ENCODE assay signal across 1 cellular context in genomic region chr19:44684892-44685847, GRCh38.
A peak's percentile ranks its signal among the peaks of the same experiment; 100 is the strongest.
TF ChIP-seq lines count a peak whose summit lies in the region.

No MANE protein-coding gene starts in this region.

TF ChIP-seq in K562, 482 proteins besides CTCF, POLR2A, EP300 and RAD21 (continued from another document):
- TF ChIP-seq SMARCA4 (IDR thresholded peaks at IDR 0.05), result peak; percentile 56
- no peak for TF ChIP-seq SRSF7 (optimal IDR thresholded peaks at IDR 0.05; ENCODE audit: low read depth, low read length)
- TF ChIP-seq KLF6 (CRISPR knock-in tag; IDR thresholded peaks at IDR 0.05; ENCODE audit: borderline replicate concordance), result no peak
- TF ChIP-seq BHLHE40 (IDR thresholded peaks at IDR 0.05; ENCODE audit: low read length), result no peak
- no peak for TF ChIP-seq FOXO4 (CRISPR knock-in tag; IDR thresholded peaks at IDR 0.05)
- TF ChIP-seq HIVEP1 (CRISPR knock-in tag; IDR thresholded peaks at IDR 0.05), result no peak
- no peak for TF ChIP-seq MXI1 (IDR thresholded peaks at IDR 0.05; ENCODE audit: low read depth, low read length)
- peak; percentile 27; the same call in 1 of the 2 replicates for TF ChIP-seq GABPA (tag; conservative IDR thresholded peaks at IDR 0.05; ENCODE audit: low read depth)
- no peak for TF ChIP-seq TCFL5 (CRISPR knock-in tag; conservative IDR thresholded peaks at IDR 0.05)
- no peak for TF ChIP-seq HOXB6 (CRISPR knock-in tag; IDR thresholded peaks at IDR 0.05; ENCODE audit: borderline replicate concordance)
- TF ChIP-seq, protein P1, sequence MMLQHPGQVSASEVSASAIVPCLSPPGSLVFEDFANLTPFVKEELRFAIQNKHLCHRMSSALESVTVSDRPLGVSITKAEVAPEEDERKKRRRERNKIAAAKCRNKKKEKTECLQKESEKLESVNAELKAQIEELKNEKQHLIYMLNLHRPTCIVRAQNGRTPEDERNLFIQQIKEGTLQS (IDR thresholded peaks at IDR 0.05), result peak; percentile 79
- TF ChIP-seq, protein P1 (CRISPR knock-in tag; conservative IDR thresholded peaks at IDR 0.05), result no peak
- TF ChIP-seq HMBOX1 (IDR thresholded peaks at IDR 0.05), result no peak
- no peak for TF ChIP-seq MEF2D (tag; conservative IDR thresholded peaks at IDR 0.05; ENCODE audit: low read depth)
- TF ChIP-seq ETV5 (CRISPR knock-in tag; IDR thresholded peaks at IDR 0.05; ENCODE audit: low read depth), result peak; percentile 36; the same call in 1 of the 2 replicates
- TF ChIP-seq L3MBTL2 (IDR thresholded peaks at IDR 0.05), result peak; percentile 39; the same call in 1 of the 2 replicates
- no peak for TF ChIP-seq ZNF785 (CRISPR knock-in tag; IDR thresholded peaks at IDR 0.05)
- TF ChIP-seq MAX (CRISPR knock-in tag; IDR thresholded peaks at IDR 0.05), result peak; percentile 35; the same call in 1 of the 2 replicates
- no peak for TF ChIP-seq ZEB2 (IDR thresholded peaks at IDR 0.05)
- no peak for TF ChIP-seq ZNF668 (CRISPR knock-in tag; IDR thresholded peaks at IDR 0.05)
- peak; percentile 19 for TF ChIP-seq FOS (IDR thresholded peaks at IDR 0.05; ENCODE audit: extremely low read depth, insufficient read length)
- no peak for TF ChIP-seq SAFB (IDR thresholded peaks at IDR 0.05; ENCODE audit: borderline replicate concordance, low read depth, low read length)
- TF ChIP-seq, protein P2, sequence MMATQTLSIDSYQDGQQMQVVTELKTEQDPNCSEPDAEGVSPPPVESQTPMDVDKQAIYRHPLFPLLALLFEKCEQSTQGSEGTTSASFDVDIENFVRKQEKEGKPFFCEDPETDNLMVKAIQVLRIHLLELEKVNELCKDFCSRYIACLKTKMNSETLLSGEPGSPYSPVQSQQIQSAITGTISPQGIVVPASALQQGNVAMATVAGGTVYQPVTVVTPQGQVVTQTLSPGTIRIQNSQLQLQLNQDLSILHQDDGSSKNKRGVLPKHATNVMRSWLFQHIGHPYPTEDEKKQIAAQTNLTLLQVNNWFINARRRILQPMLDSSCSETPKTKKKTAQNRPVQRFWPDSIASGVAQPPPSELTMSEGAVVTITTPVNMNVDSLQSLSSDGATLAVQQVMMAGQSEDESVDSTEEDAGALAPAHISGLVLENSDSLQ (IDR thresholded peaks at IDR 0.05), result peak; percentile 42; the same call in 1 of the 2 replicates
- TF ChIP-seq CBX8 (IDR thresholded peaks at IDR 0.05; ENCODE audit: borderline replicate concordance, extremely low read depth, low read depth, low read length, poor library complexity, severe bottlenecking), result no peak
- no peak for TF ChIP-seq HDAC3 (IDR thresholded peaks at IDR 0.05; ENCODE audit: borderline replicate concordance, partially characterized antibody)
- TF ChIP-seq PML (IDR thresholded peaks at IDR 0.05; ENCODE audit: low read length), result no peak
- no peak for TF ChIP-seq ZNF75A (CRISPR knock-in tag; IDR thresholded peaks at IDR 0.05)
- TF ChIP-seq, protein P3, sequence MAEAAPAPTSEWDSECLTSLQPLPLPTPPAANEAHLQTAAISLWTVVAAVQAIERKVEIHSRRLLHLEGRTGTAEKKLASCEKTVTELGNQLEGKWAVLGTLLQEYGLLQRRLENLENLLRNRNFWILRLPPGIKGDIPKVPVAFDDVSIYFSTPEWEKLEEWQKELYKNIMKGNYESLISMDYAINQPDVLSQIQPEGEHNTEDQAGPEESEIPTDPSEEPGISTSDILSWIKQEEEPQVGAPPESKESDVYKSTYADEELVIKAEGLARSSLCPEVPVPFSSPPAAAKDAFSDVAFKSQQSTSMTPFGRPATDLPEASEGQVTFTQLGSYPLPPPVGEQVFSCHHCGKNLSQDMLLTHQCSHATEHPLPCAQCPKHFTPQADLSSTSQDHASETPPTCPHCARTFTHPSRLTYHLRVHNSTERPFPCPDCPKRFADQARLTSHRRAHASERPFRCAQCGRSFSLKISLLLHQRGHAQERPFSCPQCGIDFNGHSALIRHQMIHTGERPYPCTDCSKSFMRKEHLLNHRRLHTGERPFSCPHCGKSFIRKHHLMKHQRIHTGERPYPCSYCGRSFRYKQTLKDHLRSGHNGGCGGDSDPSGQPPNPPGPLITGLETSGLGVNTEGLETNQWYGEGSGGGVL (CRISPR knock-in tag; IDR thresholded peaks at IDR 0.05), result no peak
- TF ChIP-seq CREB3L1 (IDR thresholded peaks at IDR 0.05; ENCODE audit: borderline replicate concordance, low read depth), result no peak
- TF ChIP-seq JUN (IDR thresholded peaks at IDR 0.05; ENCODE audit: borderline replicate concordance, low read depth, low read length), result peak; percentile 57; the same call in 1 of the 2 replicates
- no peak for TF ChIP-seq JUN (CRISPR knock-in tag; IDR thresholded peaks at IDR 0.05; ENCODE audit: borderline replicate concordance)
- no peak for TF ChIP-seq RCOR1 (IDR thresholded peaks at IDR 0.05; ENCODE audit: borderline replicate concordance in 1 of 2, low read depth in 2 of 2, low read length in 2 of 2)
- TF ChIP-seq TFAM (CRISPR knock-in tag; conservative IDR thresholded peaks at IDR 0.05), result no peak
- no peak for TF ChIP-seq NCOA6 (IDR thresholded peaks at IDR 0.05)
- no peak for TF ChIP-seq ERF (CRISPR knock-in tag; IDR thresholded peaks at IDR 0.05)
- TF ChIP-seq OTX1 (CRISPR knock-in tag; IDR thresholded peaks at IDR 0.05), result no peak
